Comparison of ENCODE assay signal across 19 cellular contexts in the genomic region with DNA sequence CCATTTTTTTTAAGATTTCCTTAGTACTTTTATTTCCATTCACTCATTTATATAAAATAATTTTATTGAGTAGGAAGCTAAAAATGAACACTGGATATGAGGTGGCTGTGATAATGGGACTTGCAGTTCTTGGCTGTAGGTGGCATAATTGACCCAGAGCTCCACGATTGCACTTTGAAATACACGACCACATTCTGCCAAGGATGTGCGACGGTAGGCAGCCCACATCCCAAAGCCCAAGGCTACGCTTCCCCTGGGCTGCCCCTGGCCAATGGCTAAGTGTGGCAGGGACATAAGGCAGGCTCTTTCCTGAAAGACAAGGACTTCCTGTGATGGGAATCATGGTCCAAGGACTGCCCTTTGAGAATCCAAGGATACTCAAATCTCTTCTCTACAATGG. TPM values are rescaled to one million over a fixed set of nuclear protein-coding genes. Genes with fewer than 3 reads are reported as not detected.
DNase-seq lines count a peak whose midpoint lies in the region; ATAC-seq and TF ChIP-seq lines count a peak whose summit lies in the region.
"Had no signal": no experiment of that assay in that cellular context is flagged by ENCODE, and none has a peak within 500 bp of the region (broad histone marks: within the 10 kb centered on the region; RNA-seq: fewer than 3 reads in every experiment).

No MANE protein-coding gene starts in this region.

- no peak for DNase-seq in AG10803 (ENCODE audit: low read depth)
- DNase-seq in GM13977 (ENCODE audit: low spot score) = no peak
- peak; percentile 43 for DNase-seq in SK-MEL-5 (ENCODE audit: low read depth, low spot score)
- no peak for DNase-seq in lower lobe of right lung
- no peak for DNase-seq in activated CD8-positive, alpha-beta memory T cell treated with anti-CD3 and anti-CD28 coated beads for 24 hours
- DNase-seq in effector memory CD4-positive, alpha-beta T cell = no peak
- DNase-seq: activated CD8-positive, alpha-beta memory T cell treated with anti-CD3 and anti-CD28 coated beads, Interleukin-2, amount 10 ng/mL, durations not matched to agents 7 days and 5 days; AML-193; caudate nucleus; effector CD4-positive, alpha-beta T cell; GF-D8; kidney glomerular epithelial cell; NCI-H1092; NCI-H774 had no signal

- in situ Hi-C loops in GM13977 (cut with MboI; ENCODE audit: low pct_unique_long_range_greater_than_20kb, low sequenced_read_pairs, unreplicated experiment) (no loop called here), SK-MEL-5 (cut with HindIII; ENCODE audit: low pct_unique_long_range_greater_than_20kb, low sequenced_read_pairs) (no loop called here)

- H3K4me1 ChIP-seq in lower lobe of right lung = no peaks in the 10 kb centered on the region
- no peaks in the 10 kb centered on the region for H3K4me1 ChIP-seq in effector memory CD4-positive, alpha-beta T cell (ENCODE audit: control insufficient read depth, insufficient read depth, low read length, poor library complexity, severe bottlenecking)
- H3K4me1 ChIP-seq: vagina had no signal

- H3K4me3 ChIP-seq in AG10803 (ENCODE audit: low read length) = no peak overlapping the region
- no peak overlapping the region for H3K4me3 ChIP-seq in lower lobe of right lung
- no peak overlapping the region for H3K4me3 ChIP-seq in effector memory CD4-positive, alpha-beta T cell (ENCODE audit: insufficient read depth, low read depth, low read length, poor library complexity, severe bottlenecking)
- H3K4me3 ChIP-seq: vagina had no signal

- H3K36me3 ChIP-seq in lower lobe of right lung = no peaks in the 10 kb centered on the region
- H3K36me3 ChIP-seq in effector memory CD4-positive, alpha-beta T cell (ENCODE audit: control insufficient read depth, insufficient read depth, low read length) = no peaks in the 10 kb centered on the region
- H3K36me3 ChIP-seq: neutrophil, vagina had no signal

- intact Hi-C loops in lower lobe of right lung (cut with DNase I) = no loop called here

- H3K27ac ChIP-seq in lower lobe of right lung = no peak overlapping the region
- H3K27ac ChIP-seq in effector memory CD4-positive, alpha-beta T cell (ENCODE audit: insufficient read depth, low read length, poor library complexity, severe bottlenecking) = no peak overlapping the region
- H3K27ac ChIP-seq: neutrophil, vagina had no signal

- TF ChIP-seq CTCF in AG10803 (conservative IDR thresholded peaks at IDR 0.05; ENCODE audit: low read length) = peak; percentile 18
- peak; percentile 13 for TF ChIP-seq CTCF in GM13977 (IDR thresholded peaks at IDR 0.05; ENCODE audit: extremely low read depth, insufficient read depth, missing control alignments)
- peak; percentile 6 for TF ChIP-seq CTCF in lower lobe of right lung (IDR thresholded peaks at IDR 0.05)

- ATAC-seq in lower lobe of right lung = no peak
- ATAC-seq in GM21447 (IDR thresholded peaks at IDR 0.05; ENCODE audit: unreplicated experiment) = no peak
- ATAC-seq in GM19035 (IDR thresholded peaks at IDR 0.05; ENCODE audit: unreplicated experiment) = no peak
- ATAC-seq: activated CD8-positive, alpha-beta memory T cell treated with anti-CD3 and anti-CD28 coated beads, Interleukin-2, amount 10 ng/mL, durations not matched to agents 7 days and 5 days; sciatic nerve had no signal

- no peaks in the 10 kb centered on the region for H3K27me3 ChIP-seq in lower lobe of right lung (ENCODE audit: low read depth)
- H3K27me3 ChIP-seq in effector memory CD4-positive, alpha-beta T cell (replicated peaks; ENCODE audit: control insufficient read depth, insufficient read depth, low read length, poor library complexity, severe bottlenecking) = peaks cover 4% of the 10 kb centered on the region
- H3K27me3 ChIP-seq: neutrophil, vagina had no signal

- H3K9me3 ChIP-seq in lower lobe of right lung = no peaks in the 10 kb centered on the region
- no peaks in the 10 kb centered on the region for H3K9me3 ChIP-seq in effector memory CD4-positive, alpha-beta T cell (ENCODE audit: control insufficient read depth, low read length)
- H3K9me3 ChIP-seq: neutrophil, vagina had no signal

RNA-seq across cellular contexts. Expression of gene ADTRP, which starts 43.7 kb away (rescaled TPM):
- total RNA-seq in SK-MEL-5 (2014; rRNA removed; shearing (Covaris generic)) = not detected in 2 replicates
- polyA plus RNA-seq in SK-MEL-5 (2015; cell fraction: cytosol; rRNA removed) = 0.25 and 0.36 TPM in 2 replicates
- polyA plus RNA-seq in SK-MEL-5 (2015; cell fraction: nucleus; rRNA removed) = 0.37 TPM in 1 of 2 replicates, not detected in the other
- 42.5 TPM for total RNA-seq in lower lobe of right lung
- total RNA-seq: vagina had no signal

Comparison
In these comparisons a context has a peak if more than half of its experiments do, and no peak if none do; other contexts are left out.
1. RNA of gene ADTRP, which starts 43.7 kb away (total RNA-seq): 42.5 TPM in lower lobe of right lung (single experiment); not detected in SK-MEL-5; every median in the first group is over 10 times any median in the second.
2. Peak in every context shown above with its lines, with median percentiles within 50 percentile points of each other: CTCF ChIP-seq.